ENCODE assay signal across 14 cellular contexts in genomic region chr18:13379930-13380665, GRCh38.
DNase-seq lines count a peak whose midpoint lies in the region; ATAC-seq, FAIRE-seq and TF ChIP-seq lines count a peak whose summit lies in the region.
"Had no signal": no experiment of that assay in that cellular context is flagged by ENCODE, and none has a peak within 500 bp of the region (broad histone marks: within the 10 kb centered on the region; RNA-seq: fewer than 3 reads in every experiment).

No MANE protein-coding gene starts in this region.

- TF ChIP-seq CTCF in breast epithelium (IDR thresholded peaks at IDR 0.05) (no peak), MCF 10A (IDR thresholded peaks at IDR 0.05; ENCODE audit: unreplicated experiment) (no peak)

- DNase-seq in breast epithelium (ENCODE audit: low spot score in 2 of 2) (no peak), MCF 10A (ENCODE audit: unreplicated experiment) (no peak), kidney glomerular epithelial cell (lab: John Stamatoyannopoulos, UW) (peak; percentile 12), urothelium cell line (ENCODE audit: low spot score) (no peak), aorta (no peak)
- DNase-seq: KBM-7, testis had no signal

- H3K27ac ChIP-seq in breast epithelium (peak overlapping the region; percentile 80 to 93), angular gyrus (ENCODE audit: low read depth, low read length) (peak overlapping the region; percentile 52), aorta (ENCODE audit: low read depth in 1 of 2, low read length in 2 of 2) (peak overlapping the region in 1 of 2 donors; percentile 0)
- H3K27ac ChIP-seq: parathyroid adenoma, SK-N-MC, testis had no signal

- ATAC-seq in aorta (ENCODE audit: low FRiP score) (no peak), HG03354 (IDR thresholded peaks at IDR 0.05; ENCODE audit: poor library complexity, severe bottlenecking, unreplicated experiment) (no peak), GM18861 (IDR thresholded peaks at IDR 0.05; ENCODE audit: unreplicated experiment) (no peak)

- H3K36me3 ChIP-seq in breast epithelium, result no peaks in the 10 kb centered on the region
- no peaks in the 10 kb centered on the region for H3K36me3 ChIP-seq in aorta (ENCODE audit: control insufficient read depth in 1 of 2, insufficient read depth in 2 of 2, low read length in 1 of 2)
- H3K36me3 ChIP-seq: HAP-1 had no signal

- no peak for TF ChIP-seq POLR2A in breast epithelium (IDR thresholded peaks at IDR 0.05)

- H3K27me3 ChIP-seq in breast epithelium, result no peaks in the 10 kb centered on the region
- no peaks in the 10 kb centered on the region for H3K27me3 ChIP-seq in aorta (ENCODE audit: control insufficient read depth in 1 of 2, insufficient read depth in 2 of 2, low read length in 1 of 2)
- H3K27me3 ChIP-seq: testis had no signal

- H3K9me3 Mint-ChIP-seq in MCF 10A (ENCODE audit: unreplicated experiment), result peaks cover 7% of the 10 kb centered on the region

- H3K4me3 Mint-ChIP-seq in MCF 10A (ENCODE audit: unreplicated experiment), result no peak overlapping the region

- H3K27ac Mint-ChIP-seq in MCF 10A (ENCODE audit: low read depth, unreplicated experiment), result no peak overlapping the region

- H3K9me3 ChIP-seq in breast epithelium (no peaks in the 10 kb centered on the region), aorta (ENCODE audit: control insufficient read depth, low read length) (no peaks in the 10 kb centered on the region)
- H3K9me3 ChIP-seq: HAP-1, testis had no signal

- intact Hi-C loops in breast epithelium (cut with DNase I; ENCODE audit: low total_unique reads), result no loop called here
- intact Hi-C loops in MCF 10A (cut with micrococcal nuclease), result no loop called here
- intact Hi-C loops in aorta (cut with DNase I), result loop anchor here (2.0 to 10.0 kb wide), 8 partner anchors 42 to 163 kb away; partner anchors contain the start of gene LDLRAD4 (in 1 of the 2)

- POLR2A ChIA-PET in MCF 10A (lab: Yijun Ruan, JAX), result no interaction called here

- CTCF ChIA-PET in MCF 10A (lab: Yijun Ruan, JAX), result no interaction called here

- peak overlapping the region in 1 of 3 donors; percentile 39 for H3K4me3 ChIP-seq in breast epithelium
- H3K4me3 ChIP-seq in aorta (ENCODE audit: low read length in 2 of 2), result no peak overlapping the region
- H3K4me3 ChIP-seq: HAP-1, SK-N-MC, testis had no signal

- FAIRE-seq in urothelium cell line (lab: Jason Lieb, UNC), result peak; percentile 79
- FAIRE-seq: keratinocyte had no signal

- WGBS in aorta, 2 donors, result 66% methylated on average over 18 of the region's 18 CpGs

- H3K4me1 ChIP-seq in breast epithelium (peaks cover 10 to 11% of the 10 kb centered on the region in 2 donors), aorta (ENCODE audit: control insufficient read depth in 1 of 2, insufficient read depth in 2 of 2, low read length in 2 of 2) (peaks cover 0 to 9% of the 10 kb centered on the region in 2 donors)
- H3K4me1 ChIP-seq: HAP-1, testis had no signal

- no peaks in the 10 kb centered on the region for H3K36me3 Mint-ChIP-seq in MCF 10A (ENCODE audit: insufficient read depth, unreplicated experiment)

- BruUV-seq in MCF 10A (replicated peaks; lab: Mats Ljungman, UMichigan), result no TSS peak

- H3K4me1 Mint-ChIP-seq in MCF 10A (ENCODE audit: insufficient read depth, unreplicated experiment), result peaks cover 5% of the 10 kb centered on the region

- H3K27me3 Mint-ChIP-seq in MCF 10A (ENCODE audit: insufficient read depth, unreplicated experiment), result no peaks in the 10 kb centered on the region

Comparison
In these comparisons a context has a peak if more than half of its experiments do, and no peak if none do; other contexts are left out.
1. intact Hi-C loops: an anchor here in aorta (2.0 to 10.0 kb wide); none called in breast epithelium and MCF 10A.